Comparison of ENCODE assay signal across 12 cellular contexts in genomic region chr17:2082003-2082862, GRCh38. TPM values are rescaled to one million over a fixed set of nuclear protein-coding genes. Genes with fewer than 3 reads are reported as not detected.
DNase-seq lines count a peak whose midpoint lies in the region; TF ChIP-seq lines count a peak whose summit lies in the region.
"Had no signal": no experiment of that assay in that cellular context is flagged by ENCODE, and none has a peak within 500 bp of the region (broad histone marks: within the 10 kb centered on the region; RNA-seq: fewer than 3 reads in every experiment).

No MANE protein-coding gene starts in this region.

- no peaks in the 10 kb centered on the region for H3K27me3 Mint-ChIP-seq in endodermal cell (ENCODE audit: insufficient read depth)
- H3K27me3 Mint-ChIP-seq in neural crest cell (ENCODE audit: low read depth) = no peaks in the 10 kb centered on the region
- H3K27me3 Mint-ChIP-seq: activated CD4-positive, alpha-beta memory T cell treated with anti-CD3 and anti-CD28 coated beads for 36 hours; CD4-positive, alpha-beta T cell had no signal

- no peaks in the 10 kb centered on the region for H3K9me2 ChIP-seq in GM23248 (ENCODE audit: insufficient read depth)

- H3K36me3 Mint-ChIP-seq in endodermal cell (ENCODE audit: low read depth) (peaks cover 59% of the 10 kb centered on the region), neural crest cell (ENCODE audit: low read depth) (peaks cover 15% of the 10 kb centered on the region)

- 0 out of 2 replicates have a peak overlapping the region, but pooled peaks have one; percentile 2 for H3K27ac ChIP-seq in ACC112 (ENCODE audit: low read depth, low read length)
- H3K27ac ChIP-seq in GM23248 = peak overlapping the region; percentile 86
- H3K27ac ChIP-seq in endodermal cell (ENCODE audit: low read depth, low read length) = no peak overlapping the region

- no peaks in the 10 kb centered on the region for H3K9me3 ChIP-seq in GM23248 (ENCODE audit: low read depth)
- no peaks in the 10 kb centered on the region for H3K9me3 ChIP-seq in endodermal cell (ENCODE audit: control insufficient read depth, low read length)

- H3K27me3 ChIP-seq in ACC112 (ENCODE audit: insufficient read depth, low read length) (no peaks in the 10 kb centered on the region), GM23248 (replicated peaks; ENCODE audit: insufficient read depth) (no peaks in the 10 kb centered on the region), endodermal cell (ENCODE audit: control insufficient read depth, insufficient read depth, low read length, poor library complexity, severe bottlenecking) (no peaks in the 10 kb centered on the region)

- no peaks in the 10 kb centered on the region for H4K20me1 ChIP-seq in GM23248 (ENCODE audit: insufficient read depth)

- H3K36me3 ChIP-seq in ACC112 (ENCODE audit: insufficient read depth, low read length) (peaks cover 4% of the 10 kb centered on the region; the same call in 1 of the 2 replicates), GM23248 (ENCODE audit: low read depth) (peaks cover 6% of the 10 kb centered on the region; the same call in 1 of the 2 replicates), endodermal cell (ENCODE audit: control insufficient read depth, insufficient read depth, low read length) (peaks cover 62% of the 10 kb centered on the region)

- in situ Hi-C loops in GM23248 (cut with MboI) = loop anchor here (10.0 kb wide), 1 partner anchor 153 kb away; no protein-coding TSS in a partner anchor

- DNase-seq in GM23248 (peak; percentile 60), endodermal cell (peak; percentile 72), neural crest cell (ENCODE audit: low read depth, low spot score) (no peak), GM10266 (ENCODE audit: extremely low spot score) (no peak), NCI-H2171 treated with DMSO at 0.1 percent for 48 hours (lab: John Stamatoyannopoulos, UW) (no peak), NCI-H2196 treated with DMSO at 0.1 percent for 48 hours (lab: John Stamatoyannopoulos, UW; ENCODE audit: unreplicated experiment) (no peak), NCI-H2171 (lab: John Stamatoyannopoulos, UW) (no peak)
- DNase-seq: activated CD4-positive, alpha-beta memory T cell treated with anti-CD3 and anti-CD28 coated beads for 36 hours; CD4-positive, alpha-beta T cell; NCI-H524 treated with DMSO at 0.1 percent for 48 hours had no signal

- peak overlapping the region; percentile 68 for H3K9ac ChIP-seq in GM23248
- no peak overlapping the region for H3K9ac ChIP-seq in endodermal cell (ENCODE audit: extremely low read depth, low read length, poor library complexity, severe bottlenecking)

- H2AFZ ChIP-seq in ACC112 (ENCODE audit: low read length, unreplicated experiment) (no peak overlapping the region), GM23248 (no peak overlapping the region)

- H3K27ac Mint-ChIP-seq in endodermal cell (no peak overlapping the region), neural crest cell (ENCODE audit: unreplicated experiment) (peak overlapping the region; percentile 55)
- H3K27ac Mint-ChIP-seq: activated CD4-positive, alpha-beta memory T cell treated with anti-CD3 and anti-CD28 coated beads for 36 hours; CD4-positive, alpha-beta T cell had no signal

- TF ChIP-seq CTCF in endodermal cell (conservative IDR thresholded peaks at IDR 0.05) (no peak), neural crest cell (conservative IDR thresholded peaks at IDR 0.05) (no peak), GM10266 (IDR thresholded peaks at IDR 0.05; ENCODE audit: control insufficient read depth, insufficient read depth, low read depth, missing control alignments) (no peak)

- H3K4me2 ChIP-seq in GM23248 (ENCODE audit: unreplicated experiment) = peak overlapping the region; percentile 38

- peaks cover 30% of the 10 kb centered on the region for H3K4me1 ChIP-seq in ACC112 (ENCODE audit: control insufficient read depth, insufficient read depth, low read length, unreplicated experiment)
- peaks cover 52% of the 10 kb centered on the region for H3K4me1 ChIP-seq in GM23248 (ENCODE audit: insufficient read depth)
- peaks cover 18% of the 10 kb centered on the region for H3K4me1 ChIP-seq in endodermal cell (ENCODE audit: control insufficient read depth, insufficient read depth, low read length)

- whole genome bisulfite sequencing in GM23248 (ENCODE audit: low coverage in 1 of 2, low lambda C conversion rate in 2 of 2, missing lambda C conversion rate in 2 of 2), 2 experiments = 46 to 48% methylated on average over 9 of the region's 9 CpGs
- 82 to 85% methylated on average over 8 to 9 of the region's 9 CpGs for WGBS in endodermal cell (ENCODE audit: insufficient coverage in 1 of 2, insufficient read length in 1 of 2), 2 experiments

- H3K79me2 ChIP-seq in ACC112 (ENCODE audit: control insufficient read depth, insufficient read depth, low read length, unreplicated experiment) (no peaks in the 10 kb centered on the region), GM23248 (ENCODE audit: insufficient read depth) (no peaks in the 10 kb centered on the region)

- no peak overlapping the region for H3K4me3 Mint-ChIP-seq in endodermal cell
- no peak overlapping the region for H3K4me3 Mint-ChIP-seq in neural crest cell
- H3K4me3 Mint-ChIP-seq: activated CD4-positive, alpha-beta memory T cell treated with anti-CD3 and anti-CD28 coated beads for 36 hours; CD4-positive, alpha-beta T cell had no signal

- peaks cover 40% of the 10 kb centered on the region for H3F3A ChIP-seq in GM23248 (ENCODE audit: insufficient read depth)

- H3K4me3 ChIP-seq in ACC112 (ENCODE audit: low read depth, low read length) (no peak overlapping the region), GM23248 (no peak overlapping the region), endodermal cell (ENCODE audit: low read length) (no peak overlapping the region)
- H3K4me3 ChIP-seq: lung had no signal

- H3K4me1 Mint-ChIP-seq in endodermal cell (peaks cover 27% of the 10 kb centered on the region), neural crest cell (peaks cover 22% of the 10 kb centered on the region)

- H3K9me3 Mint-ChIP-seq in endodermal cell (no peaks in the 10 kb centered on the region), neural crest cell (no peaks in the 10 kb centered on the region)
- H3K9me3 Mint-ChIP-seq: activated CD4-positive, alpha-beta memory T cell treated with anti-CD3 and anti-CD28 coated beads for 36 hours; CD4-positive, alpha-beta T cell had no signal

RNA-seq across cellular contexts. Expression of gene HIC1, which starts 27.3 kb away (rescaled TPM):
- total RNA-seq in GM23248 (2014; rRNA removed; shearing (Covaris generic)) = 35.0 and 59.8 TPM in 2 replicates
- 1.6 TPM in 2 replicates for polyA plus RNA-seq in GM23248 (2016; fragmentation: Nextera tagmentation; extraction: Ambion mirVana)
- total RNA-seq in endodermal cell (under 1 TPM; 0.13 to 0.57 TPM), neural crest cell (0.37 and 0.82 TPM in 2 replicates)
- 0.64 TPM for polyA plus RNA-seq in endodermal cell (2013, experiment 1 of 2)
- polyA plus RNA-seq in endodermal cell (2013, experiment 2 of 2) = 0.21 TPM

RNA-seq across cellular contexts. Expression of gene OVCA2, which starts 40.4 kb away (rescaled TPM):
- 67.3 and 92.0 TPM in 2 replicates for total RNA-seq in GM23248 (2014; rRNA removed; shearing (Covaris generic))
- polyA plus RNA-seq in GM23248 (2016; fragmentation: Nextera tagmentation; extraction: Ambion mirVana) = 63.5 and 66.1 TPM in 2 replicates
- total RNA-seq in endodermal cell = 10 to 100 TPM; 19.8 to 27.5 TPM
- polyA plus RNA-seq in endodermal cell (2013, experiment 1 of 2) = 24.3 TPM
- 24.8 TPM for polyA plus RNA-seq in endodermal cell (2013, experiment 2 of 2)
- total RNA-seq in neural crest cell = 25.6 and 29.8 TPM in 2 replicates

RNA-seq across cellular contexts. Expression of gene DPH1, which starts 52.3 kb away (rescaled TPM):
- 51.2 and 58.1 TPM in 2 replicates for total RNA-seq in GM23248 (2014; rRNA removed; shearing (Covaris generic))
- polyA plus RNA-seq in GM23248 (2016; fragmentation: Nextera tagmentation; extraction: Ambion mirVana) = 41.1 and 41.2 TPM in 2 replicates
- total RNA-seq in endodermal cell = 10 to 100 TPM; 31.1 to 48.3 TPM
- 34.4 TPM for polyA plus RNA-seq in endodermal cell (2013, experiment 1 of 2)
- polyA plus RNA-seq in endodermal cell (2013, experiment 2 of 2) = 26.5 TPM
- 29.7 and 35.1 TPM in 2 replicates for total RNA-seq in neural crest cell

RNA-seq across cellular contexts. Expression of gene RTN4RL1, which starts 57.1 kb away (rescaled TPM):
- total RNA-seq in GM23248 (2014; rRNA removed; shearing (Covaris generic)) = 0.22 TPM in 1 of 2 replicates, not detected in the other
- polyA plus RNA-seq in GM23248 (2016; fragmentation: Nextera tagmentation; extraction: Ambion mirVana) = not detected in 2 replicates
- total RNA-seq in endodermal cell (10 to 100 TPM; 18.2 to 19.6 TPM), neural crest cell (0.36 and 0.47 TPM in 2 replicates)
- polyA plus RNA-seq in endodermal cell (2013, experiment 1 of 2) = 5.4 TPM
- polyA plus RNA-seq in endodermal cell (2013, experiment 2 of 2) = 7.7 TPM

Comparison
In these comparisons a context has a peak if more than half of its experiments do, and no peak if none do; other contexts are left out.
1. DNase-seq: peak in GM23248 (single experiment) and endodermal cell (single experiment); none in neural crest cell (single experiment), GM10266 (single experiment), NCI-H2171 treated with DMSO at 0.1 percent for 48 hours (single experiment), NCI-H2196 treated with DMSO at 0.1 percent for 48 hours (single experiment) and NCI-H2171 (single experiment).
2. RNA of gene HIC1, which starts 27.3 kb away (total RNA-seq): 35.0 to 59.8 TPM in GM23248; 0.13 to 0.57 TPM in endodermal cell and 0.37 to 0.82 TPM in neural crest cell; every median in the first group is over 10 times any median in the second.